ENCODE assay signal across 15 cellular contexts in the genomic region with DNA sequence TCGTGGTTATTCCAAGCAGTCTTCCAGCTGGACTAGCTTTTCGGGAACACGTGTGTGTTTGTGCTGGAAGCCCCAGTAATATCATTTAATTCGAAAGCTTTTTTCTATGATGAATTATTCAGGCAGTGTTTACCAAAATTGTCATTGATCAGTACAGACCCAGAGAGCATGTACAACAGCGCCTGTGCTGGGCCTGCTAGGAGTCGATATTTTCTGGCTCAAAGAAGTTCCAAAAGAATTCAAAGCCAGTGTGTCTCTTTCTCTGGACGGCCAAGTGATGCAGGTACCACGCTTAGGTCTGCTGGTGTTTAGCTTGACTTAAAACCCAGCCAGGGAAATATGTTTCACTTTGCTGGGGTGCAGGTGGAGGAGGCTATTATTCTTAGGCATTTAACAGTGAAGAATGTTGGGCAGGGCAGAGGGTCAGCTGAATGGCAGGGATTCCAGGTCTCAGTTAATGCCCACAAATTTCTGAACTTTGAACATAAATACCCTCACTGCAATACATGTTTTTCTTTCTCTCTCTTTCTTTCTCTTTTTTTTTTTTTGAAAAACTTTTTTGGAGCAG.
DNase-seq lines count a peak whose midpoint lies in the region; ATAC-seq and TF ChIP-seq lines count a peak whose summit lies in the region.
"Had no signal": no experiment of that assay in that cellular context is flagged by ENCODE, and none has a peak within 500 bp of the region (broad histone marks: within the 10 kb centered on the region; RNA-seq: fewer than 3 reads in every experiment).

No MANE protein-coding gene starts in this region.

- H3K27me3 ChIP-seq in BLaER1 treated with 17β-estradiol and CSF1 and Interleukin-3, amounts not matched to agents 10 nM and 100 nM, result no peaks in the 10 kb centered on the region
- H3K27me3 ChIP-seq in mesenchymal stem cell (ENCODE audit: control insufficient read depth in 1 of 2, insufficient read depth in 1 of 2, low read length in 2 of 2) (no peaks in the 10 kb centered on the region), tibial nerve (no peaks in the 10 kb centered on the region), left ventricle myocardium inferior (ENCODE audit: low read depth) (no peaks in the 10 kb centered on the region)

- TF ChIP-seq POLR2A in tibial nerve (IDR thresholded peaks at IDR 0.05), result no peak

- no peak overlapping the region for H4K8ac ChIP-seq in mesenchymal stem cell (ENCODE audit: low read length)

- H3K4me3 ChIP-seq in BLaER1 treated with 17β-estradiol and CSF1 and Interleukin-3, amounts not matched to agents 10 nM and 100 nM, result no peak overlapping the region
- no peak overlapping the region for H3K4me3 ChIP-seq in mesenchymal stem cell (ENCODE audit: insufficient read depth in 1 of 2, low read depth in 1 of 2, low read length in 2 of 2)
- no peak overlapping the region for H3K4me3 ChIP-seq in retinal pigment epithelial cell (ENCODE audit: low read length)
- H3K4me3 ChIP-seq in tibial nerve, result no peak overlapping the region
- no peak overlapping the region for H3K4me3 ChIP-seq in left ventricle myocardium inferior

- no peaks in the 10 kb centered on the region for H4K20me1 ChIP-seq in BLaER1 treated with 17β-estradiol and CSF1 and Interleukin-3, amounts not matched to agents 10 nM and 100 nM

- H3K79me1 ChIP-seq in mesenchymal stem cell (replicated peaks; ENCODE audit: low read length, poor library complexity, severe bottlenecking), result peaks cover 1% of the 10 kb centered on the region

- no peak overlapping the region for H3K23ac ChIP-seq in mesenchymal stem cell (ENCODE audit: low read length in 2 of 2)

- ATAC-seq in HG02870 (IDR thresholded peaks at IDR 0.05; ENCODE audit: unreplicated experiment), result no peak

- no peak overlapping the region for H2BK5ac ChIP-seq in mesenchymal stem cell (ENCODE audit: low read depth, low read length, poor library complexity, severe bottlenecking)

- DNase-seq in left kidney (ENCODE audit: low read depth, low spot score) (peak; percentile 56), mesenchymal stem cell (no peak), retinal pigment epithelial cell (ENCODE audit: low read depth) (peak; percentile 2), tibial nerve (ENCODE audit: low spot score in 2 of 2) (no peak), left ventricle myocardium inferior (no peak), AG08396 (ENCODE audit: low spot score) (no peak)
- DNase-seq: 8988T; CD4-positive, alpha-beta memory T cell; DND-41; GDM1; GOT3; H9 had no signal

- H3K27ac ChIP-seq in BLaER1 treated with 17β-estradiol and CSF1 and Interleukin-3, amounts not matched to agents 10 nM and 100 nM, result no peak overlapping the region
- no peak overlapping the region for H3K27ac ChIP-seq in mesenchymal stem cell (ENCODE audit: low read length, poor library complexity, severe bottlenecking)
- H3K27ac ChIP-seq in tibial nerve, result no peak overlapping the region
- no peak overlapping the region for H3K27ac ChIP-seq in left ventricle myocardium inferior (replicated peaks)
- H3K27ac ChIP-seq: C4-2B had no signal

- WGBS in mesenchymal stem cell, result 92% methylated on average over 8 of the region's 8 CpGs
- 86 to 92% methylated on average over 8 of the region's 8 CpGs for WGBS in tibial nerve, 2 donors

- no peak overlapping the region for H3K14ac ChIP-seq in mesenchymal stem cell (ENCODE audit: low read length in 2 of 2)

- no peak overlapping the region for H2AFZ ChIP-seq in mesenchymal stem cell (ENCODE audit: low read depth, low read length)

- no peaks in the 10 kb centered on the region for H3K9me3 ChIP-seq in BLaER1 treated with 17β-estradiol and CSF1 and Interleukin-3, amounts not matched to agents 10 nM and 100 nM (replicated peaks in 1 of 11)
- H3K9me3 ChIP-seq in mesenchymal stem cell (ENCODE audit: control insufficient read depth, low read length) (no peaks in the 10 kb centered on the region), tibial nerve (no peaks in the 10 kb centered on the region), left ventricle myocardium inferior (replicated peaks) (no peaks in the 10 kb centered on the region)

- peaks cover 9 to 15% (median 12%) of the 10 kb centered on the region in 10 experiments for H3K4me1 ChIP-seq in BLaER1 treated with 17β-estradiol and CSF1 and Interleukin-3, amounts not matched to agents 10 nM and 100 nM
- peaks cover 5% of the 10 kb centered on the region for H3K4me1 ChIP-seq in mesenchymal stem cell (ENCODE audit: control insufficient read depth, insufficient read depth, low read depth, low read length)
- H3K4me1 ChIP-seq in tibial nerve, result peaks cover 0 to 25% (median 6%) of the 10 kb centered on the region in 4 donors
- peaks cover 22% of the 10 kb centered on the region for H3K4me1 ChIP-seq in left ventricle myocardium inferior

- intact Hi-C loops in left ventricle myocardium inferior (cut with micrococcal nuclease), result loop anchor here (5.0 kb wide), 2 partner anchors 272 to 1102 kb away; a partner anchor contains a TSS

- TF ChIP-seq EP300 in tibial nerve (IDR thresholded peaks at IDR 0.05), result no peak

- no peak overlapping the region for H4K91ac ChIP-seq in mesenchymal stem cell (ENCODE audit: low read length)

- H2BK15ac ChIP-seq in mesenchymal stem cell (ENCODE audit: low read depth, poor library complexity, severe bottlenecking), result no peak overlapping the region

- H2BK12ac ChIP-seq in mesenchymal stem cell (ENCODE audit: low read length in 2 of 2), result no peak overlapping the region

- no peak overlapping the region for H2BK120ac ChIP-seq in mesenchymal stem cell (ENCODE audit: low read depth, low read length)

- H3K4ac ChIP-seq in mesenchymal stem cell (ENCODE audit: low read depth in 1 of 2, low read length in 2 of 2), result no peak overlapping the region

- no peak for TF ChIP-seq CTCF in retinal pigment epithelial cell (conservative IDR thresholded peaks at IDR 0.05; ENCODE audit: low read depth, low read length)
- TF ChIP-seq CTCF in tibial nerve (IDR thresholded peaks at IDR 0.05), result no peak
- TF ChIP-seq CTCF in left ventricle myocardium inferior (IDR thresholded peaks at IDR 0.05; ENCODE audit: borderline replicate concordance), result no peak

- no peak overlapping the region for H3K9ac ChIP-seq in BLaER1 treated with 17β-estradiol and CSF1 and Interleukin-3, amounts not matched to agents 10 nM and 100 nM
- no peak overlapping the region for H3K9ac ChIP-seq in mesenchymal stem cell (ENCODE audit: low read length)

- H3K18ac ChIP-seq in mesenchymal stem cell (ENCODE audit: low read depth in 1 of 2, low read length in 2 of 2), result no peak overlapping the region

- peak overlapping the region; percentile 36 to 74 (median 63); a peak in 21 of 22 replicates for H3K4me2 ChIP-seq in BLaER1 treated with 17β-estradiol and CSF1 and Interleukin-3, amounts not matched to agents 10 nM and 100 nM
- H3K4me2 ChIP-seq in mesenchymal stem cell (ENCODE audit: low read length, poor library complexity, severe bottlenecking), result no peak overlapping the region

- peak overlapping the region; percentile 70 for H2AK5ac ChIP-seq in mesenchymal stem cell (ENCODE audit: low read length, severe bottlenecking)

- no peaks in the 10 kb centered on the region for H3K36me3 ChIP-seq in BLaER1 treated with 17β-estradiol and CSF1 and Interleukin-3, amounts not matched to agents 10 nM and 100 nM
- H3K36me3 ChIP-seq in mesenchymal stem cell (ENCODE audit: control insufficient read depth in 1 of 2, insufficient read depth in 2 of 2, low read depth in 1 of 2, low read length in 2 of 2), result no peaks in the 10 kb centered on the region
- H3K36me3 ChIP-seq in tibial nerve, result no peaks in the 10 kb centered on the region
- no peaks in the 10 kb centered on the region for H3K36me3 ChIP-seq in left ventricle myocardium inferior

Comparison
In these comparisons a context has a peak if more than half of its experiments do, and no peak if none do; other contexts are left out.
1. DNase-seq: peak in left kidney (single experiment) and retinal pigment epithelial cell (single experiment); none in mesenchymal stem cell (single experiment), tibial nerve (0 of 2), left ventricle myocardium inferior (single experiment) and AG08396 (single experiment).